Comparison of ENCODE assay signal across 8 cellular contexts in the genomic region with DNA sequence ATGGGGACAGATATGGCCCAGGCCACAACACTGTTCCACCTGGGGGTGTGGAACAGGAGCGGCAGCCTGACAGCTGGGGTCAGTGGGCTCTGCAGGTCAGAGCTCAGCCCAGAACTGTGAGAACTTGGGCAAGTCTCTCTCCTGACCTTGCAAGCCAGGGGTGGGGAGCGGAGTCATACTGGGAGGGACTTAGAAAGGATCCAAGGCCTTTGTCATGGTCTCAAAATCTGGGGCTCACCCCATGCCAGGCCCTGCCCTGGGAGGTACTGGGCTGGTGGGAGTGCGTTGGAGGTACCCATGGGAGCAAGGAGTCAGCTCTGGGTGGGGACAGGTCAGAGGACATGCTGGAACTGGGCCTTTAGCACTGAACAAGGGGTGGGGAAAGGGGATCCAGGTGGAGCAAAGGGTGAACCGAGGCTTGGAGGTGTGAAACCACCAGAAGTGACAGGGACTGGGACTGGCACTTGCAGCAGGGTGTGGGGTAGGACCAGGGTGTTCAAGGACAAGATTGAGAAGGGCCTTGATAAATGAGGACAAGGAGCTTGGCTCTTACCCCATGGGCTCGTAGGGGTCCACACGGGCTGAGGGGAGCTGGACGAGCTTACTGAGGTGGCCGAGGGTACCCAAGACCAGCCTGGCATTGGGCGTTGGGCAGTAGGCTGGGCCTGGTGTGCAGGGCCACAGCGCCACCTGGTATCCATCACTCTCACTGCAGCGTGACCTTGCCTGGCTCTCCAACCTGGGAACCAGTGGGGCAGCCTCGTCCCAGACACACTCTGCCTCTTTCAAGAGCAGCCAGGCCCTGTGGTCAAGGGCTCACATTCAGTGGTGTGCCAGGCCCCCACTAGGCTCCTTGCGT. TPM values are rescaled to one million over a fixed set of nuclear protein-coding genes. Genes with fewer than 3 reads are reported as not detected.
DNase-seq lines count a peak whose midpoint lies in the region; ATAC-seq, FAIRE-seq and TF ChIP-seq lines count a peak whose summit lies in the region.

No MANE protein-coding gene starts in this region.

- no peak for ATAC-seq in HG02642 (IDR thresholded peaks at IDR 0.05; ENCODE audit: poor library complexity, unreplicated experiment)

- peak overlapping the region; percentile 83 for H3K4me2 ChIP-seq in keratinocyte (ENCODE audit: control insufficient read depth, extremely low read depth, insufficient read depth, low read depth, low read length)

- no peak overlapping the region for H3K4me3 ChIP-seq in HFF-Myc (replicated peaks; ENCODE audit: low read depth, low read length)
- H3K4me3 ChIP-seq in cardiac fibroblast (replicated peaks in 1 of 2; ENCODE audit: low read depth in 2 of 2, low read length in 2 of 2) = no peak overlapping the region
- peak overlapping the region in 1 of 3 experiments; percentile 37 for H3K4me3 ChIP-seq in keratinocyte (ENCODE audit: control insufficient read depth in 2 of 3, extremely low read depth in 1 of 3, insufficient read depth in 2 of 3, low read depth in 1 of 3, low read length in 3 of 3)

- H3K27me3 ChIP-seq in keratinocyte (ENCODE audit: control insufficient read depth, extremely low read depth, insufficient read depth, low read length) = no peaks in the 10 kb centered on the region

- H4K20me1 ChIP-seq in keratinocyte (ENCODE audit: control insufficient read depth, extremely low read depth, insufficient read depth, low read length) = no peaks in the 10 kb centered on the region

- H2AFZ ChIP-seq in keratinocyte (ENCODE audit: control insufficient read depth, low read length) = no peak overlapping the region

- H3K27ac ChIP-seq in keratinocyte (ENCODE audit: control insufficient read depth, insufficient read depth, low read length) = peak overlapping the region; percentile 91

- H3K4me1 ChIP-seq in keratinocyte (ENCODE audit: control insufficient read depth, extremely low read depth, insufficient read depth, low read length) = peaks cover 30% of the 10 kb centered on the region

- no peaks in the 10 kb centered on the region for H3K79me2 ChIP-seq in keratinocyte (ENCODE audit: control insufficient read depth, insufficient read depth, low read length)

- peak; percentile 65 for FAIRE-seq in keratinocyte (lab: Jason Lieb, UNC)

- dilution Hi-C loops in keratinocyte (cut with MboI; ENCODE audit: extremely low pct_ligation_motif_present, low sequenced_read_pairs) = no loop called here

- TF ChIP-seq CTCF in HFF-Myc (IDR thresholded peaks at IDR 0.05; ENCODE audit: low read depth, low read length, missing control alignments) (peak; percentile 78), cardiac fibroblast (IDR thresholded peaks at IDR 0.05; ENCODE audit: low read depth, low read length) (peak; percentile 83), keratinocyte (optimal IDR thresholded peaks at IDR 0.05 in 1 of 3, IDR thresholded peaks at IDR 0.05 in 1 of 3, conservative IDR thresholded peaks at IDR 0.05 in 1 of 3; ENCODE audit: extremely low read depth in 1 of 3, insufficient read depth in 2 of 3, low read length in 3 of 3) (peak; percentile 84 to 100 (median 91))

- peaks cover 5% of the 10 kb centered on the region for H3K9me1 ChIP-seq in keratinocyte (ENCODE audit: control insufficient read depth, extremely low read depth, insufficient read depth, low read length)

- peak overlapping the region; percentile 34 for H3K9ac ChIP-seq in keratinocyte (ENCODE audit: control insufficient read depth, extremely low read depth, insufficient read depth, low read length)

- DNase-seq in D341Med (ENCODE audit: low spot score) = peak; percentile 86
- no peak for DNase-seq in HFF-Myc (ENCODE audit: extremely low read depth, low read depth)
- DNase-seq in cardiac fibroblast (ENCODE audit: low read depth in 2 of 2) = peak; percentile 60 to 68
- no peak for DNase-seq in keratinocyte (ENCODE audit: low read depth, low spot score)
- DNase-seq in stimulated activated CD4-positive, alpha-beta T cell treated with anti-CD3 and anti-CD28 coated beads, Interleukin-4, amount 100 ng/mL, for 1 hour = peak; percentile 35
- no peak for DNase-seq in NCI-H446 treated with DMSO at 0.1 percent for 48 hours (lab: John Stamatoyannopoulos, UW)

- no peaks in the 10 kb centered on the region for H3K9me3 ChIP-seq in keratinocyte (ENCODE audit: control insufficient read depth, low read depth, low read length)

- TF ChIP-seq POLR2A in Raji (IDR thresholded peaks at IDR 0.05; ENCODE audit: insufficient read depth, low read depth, low read length) = 0 out of 2 replicates have a peak, but pooled peaks have one; percentile 15

- H3K36me3 ChIP-seq in keratinocyte (ENCODE audit: control insufficient read depth in 2 of 2, extremely low read depth in 1 of 2, insufficient read depth in 2 of 2, low read length in 2 of 2) = peaks cover 11 to 23% of the 10 kb centered on the region in 2 experiments

RNA-seq across cellular contexts. Expression of gene PMM1, which starts 7.4 kb away (rescaled TPM):
- polyA plus RNA-seq in keratinocyte = 39.6 to 52.2 TPM (median 47.1 TPM) in 3 replicates
- polyA plus RNA-seq in keratinocyte (2011; ENCODE audit: low read depth) = 34.9 TPM
- 33.7 and 59.5 TPM in 2 replicates for polyA plus RNA-seq in keratinocyte (2011; cell fraction: cytosol; rRNA removed)
- polyA plus RNA-seq in keratinocyte (2011; cell fraction: nucleus; rRNA removed) = 64.8 and 69.1 TPM in 2 replicates
- 36.8 and 39.0 TPM in 2 replicates for polyA plus RNA-seq in keratinocyte (2012; ENCODE audit: low replicate concordance)
- polyA minus RNA-seq in keratinocyte = 18.7 to 24.5 TPM (median 21.3 TPM) in 3 replicates
- 25.7 TPM for polyA minus RNA-seq in keratinocyte (2011; cell fraction: cytosol; rRNA and poly(A)+ RNA removed)
- 12.1 and 12.5 TPM in 2 replicates for polyA minus RNA-seq in keratinocyte (2011; cell fraction: nucleus; rRNA and poly(A)+ RNA removed)

RNA-seq across cellular contexts. Expression of gene DESI1, which starts 23.8 kb away (rescaled TPM):
- 32.8 to 43.1 TPM (median 39.6 TPM) in 3 replicates for polyA plus RNA-seq in keratinocyte
- polyA plus RNA-seq in keratinocyte (2011; ENCODE audit: low read depth) = 8.4 TPM
- 34.7 and 43.8 TPM in 2 replicates for polyA plus RNA-seq in keratinocyte (2011; cell fraction: cytosol; rRNA removed)
- 59.5 and 67.0 TPM in 2 replicates for polyA plus RNA-seq in keratinocyte (2011; cell fraction: nucleus; rRNA removed)
- polyA plus RNA-seq in keratinocyte (2012; ENCODE audit: low replicate concordance) = 26.1 and 34.9 TPM in 2 replicates
- 43.9 to 62.4 TPM (median 57.3 TPM) in 3 replicates for polyA minus RNA-seq in keratinocyte
- 28.0 TPM for polyA minus RNA-seq in keratinocyte (2011; cell fraction: cytosol; rRNA and poly(A)+ RNA removed)
- polyA minus RNA-seq in keratinocyte (2011; cell fraction: nucleus; rRNA and poly(A)+ RNA removed) = 24.4 and 37.2 TPM in 2 replicates

RNA-seq across cellular contexts. Expression of gene XRCC6, which starts 24.1 kb away (rescaled TPM):
- 162 to 247 TPM (median 244 TPM) in 3 replicates for polyA plus RNA-seq in keratinocyte
- polyA plus RNA-seq in keratinocyte (2011; ENCODE audit: low read depth) = 686 TPM
- 182 and 190 TPM in 2 replicates for polyA plus RNA-seq in keratinocyte (2011; cell fraction: cytosol; rRNA removed)
- polyA plus RNA-seq in keratinocyte (2011; cell fraction: nucleus; rRNA removed) = 197 and 213 TPM in 2 replicates
- polyA plus RNA-seq in keratinocyte (2012; ENCODE audit: low replicate concordance) = 245 and 347 TPM in 2 replicates
- polyA minus RNA-seq in keratinocyte = 134 to 165 TPM (median 160 TPM) in 3 replicates
- polyA minus RNA-seq in keratinocyte (2011; cell fraction: cytosol; rRNA and poly(A)+ RNA removed) = 87.9 TPM
- 53.0 and 101 TPM in 2 replicates for polyA minus RNA-seq in keratinocyte (2011; cell fraction: nucleus; rRNA and poly(A)+ RNA removed)

RNA-seq across cellular contexts. Expression of gene CSDC2, which starts 36.2 kb away (rescaled TPM):
- polyA plus RNA-seq in keratinocyte = not detected in 3 replicates
- not detected for polyA plus RNA-seq in keratinocyte (2011; ENCODE audit: low read depth)
- polyA plus RNA-seq in keratinocyte (2011; cell fraction: cytosol; rRNA removed) = not detected in 2 replicates
- polyA plus RNA-seq in keratinocyte (2011; cell fraction: nucleus; rRNA removed) = not detected in 2 replicates
- polyA plus RNA-seq in keratinocyte (2012; ENCODE audit: low replicate concordance) = not detected in 2 replicates
- polyA minus RNA-seq in keratinocyte = not detected in 3 replicates
- not detected for polyA minus RNA-seq in keratinocyte (2011; cell fraction: cytosol; rRNA and poly(A)+ RNA removed)
- polyA minus RNA-seq in keratinocyte (2011; cell fraction: nucleus; rRNA and poly(A)+ RNA removed) = not detected in 2 replicates

RNA-seq across cellular contexts. Expression of gene POLR3H, which starts 52.7 kb away (rescaled TPM):
- 41.4 to 63.0 TPM (median 44.7 TPM) in 3 replicates for polyA plus RNA-seq in keratinocyte
- polyA plus RNA-seq in keratinocyte (2011; ENCODE audit: low read depth) = 12.3 TPM
- 52.9 and 63.3 TPM in 2 replicates for polyA plus RNA-seq in keratinocyte (2011; cell fraction: cytosol; rRNA removed)
- polyA plus RNA-seq in keratinocyte (2011; cell fraction: nucleus; rRNA removed) = 33.7 and 39.6 TPM in 2 replicates
- 18.2 and 59.6 TPM in 2 replicates for polyA plus RNA-seq in keratinocyte (2012; ENCODE audit: low replicate concordance)
- 48.6 to 76.9 TPM (median 57.6 TPM) in 3 replicates for polyA minus RNA-seq in keratinocyte
- 22.8 TPM for polyA minus RNA-seq in keratinocyte (2011; cell fraction: cytosol; rRNA and poly(A)+ RNA removed)
- 11.1 and 16.3 TPM in 2 replicates for polyA minus RNA-seq in keratinocyte (2011; cell fraction: nucleus; rRNA and poly(A)+ RNA removed)

Comparison
In these comparisons a context has a peak if more than half of its experiments do, and no peak if none do; other contexts are left out.
1. DNase-seq: peak in D341Med (single experiment), cardiac fibroblast (2 of 2) and stimulated activated CD4-positive, alpha-beta T cell treated with anti-CD3 and anti-CD28 coated beads, Interleukin-4, amount 100 ng/mL, for 1 hour (single experiment); none in HFF-Myc (single experiment), keratinocyte (single experiment) and NCI-H446 treated with DMSO at 0.1 percent for 48 hours (single experiment).
2. Peak in every context shown above with its lines, with median percentiles within 50 percentile points of each other: CTCF ChIP-seq.